In genomic region chr11:4146765-4147098, GRCh38 we compare ENCODE assay signal across 14 cellular contexts. TPM values are rescaled to one million over a fixed set of nuclear protein-coding genes. Genes with fewer than 3 reads are reported as not detected.
DNase-seq lines count a peak whose midpoint lies in the region; ATAC-seq and TF ChIP-seq lines count a peak whose summit lies in the region.
"Had no signal": no experiment of that assay in that cellular context is flagged by ENCODE, and none has a peak within 500 bp of the region (broad histone marks: within the 10 kb centered on the region; RNA-seq: fewer than 3 reads in every experiment).

No MANE protein-coding gene starts in this region.

- no peak overlapping the region for H3K4me3 Mint-ChIP-seq in GM23338
- H3K4me3 Mint-ChIP-seq in activated T-helper 17 cell treated with anti-CD3 and anti-CD28 coated beads, Interleukin-2, amount 50 U/mL, for 72 hours = no peak overlapping the region
- H3K4me3 Mint-ChIP-seq in stimulated activated effector memory CD8-positive, alpha-beta T cell treated with anti-CD3 and anti-CD28 coated beads, Interleukin-12 subunit alpha, Interleukin-12 subunit beta, amount 100 ng/mL, for 72 hours = no peak overlapping the region
- no peak overlapping the region for H3K4me3 Mint-ChIP-seq in activated naive CD4-positive, alpha-beta T cell treated with anti-CD3 and anti-CD28 coated beads, Interleukin-2, amount 10 ng/mL, durations not matched to agents 7 days and 5 days
- H3K4me3 Mint-ChIP-seq: CD4-positive, alpha-beta memory T cell had no signal

- H3K4me3 ChIP-seq in GM23338 = no peak overlapping the region

- no peaks in the 10 kb centered on the region for H3K4me1 ChIP-seq in GM23338 (ENCODE audit: insufficient read depth)

- no peak overlapping the region for H3K4me2 ChIP-seq in GM23338

- H3K27ac Mint-ChIP-seq in GM23338 = 0 out of 2 replicates have a peak overlapping the region, but pooled peaks have one; percentile 21
- peak overlapping the region; percentile 5 for H3K27ac Mint-ChIP-seq in activated T-helper 17 cell treated with anti-CD3 and anti-CD28 coated beads, Interleukin-2, amount 50 U/mL, for 72 hours
- no peak overlapping the region for H3K27ac Mint-ChIP-seq in stimulated activated effector memory CD8-positive, alpha-beta T cell treated with anti-CD3 and anti-CD28 coated beads, Interleukin-12 subunit alpha, Interleukin-12 subunit beta, amount 100 ng/mL, for 72 hours
- H3K27ac Mint-ChIP-seq in activated naive CD4-positive, alpha-beta T cell treated with anti-CD3 and anti-CD28 coated beads, Interleukin-2, amount 10 ng/mL, durations not matched to agents 7 days and 5 days = no peak overlapping the region
- H3K27ac Mint-ChIP-seq: CD4-positive, alpha-beta memory T cell had no signal

- 0 out of 2 replicates have a peak, but pooled peaks cover 3% of the 10 kb centered on the region for H3K9me2 ChIP-seq in GM23338 (ENCODE audit: insufficient read depth)

- DNase-seq in G401 (ENCODE audit: low spot score) = peak; percentile 6
- no peak for DNase-seq in GM23338 (ENCODE audit: low spot score)
- no peak for DNase-seq in stimulated activated effector memory CD8-positive, alpha-beta T cell treated with anti-CD3 and anti-CD28 coated beads, Interleukin-12 subunit alpha, Interleukin-12 subunit beta, amount 100 ng/mL, for 72 hours (ENCODE audit: low spot score in 2 of 2)
- no peak for DNase-seq in NOMO-1 treated with DMSO at 0.1 percent for 48 hours (lab: John Stamatoyannopoulos, UW; ENCODE audit: unreplicated experiment)
- DNase-seq in activated naive CD4-positive, alpha-beta T cell treated with anti-CD3 and anti-CD28 coated beads, Interleukin-2, amount 10 ng/mL, durations not matched to agents 7 days and 5 days = no peak
- DNase-seq: C1 segment of cervical spinal cord; Calu3; CD4-positive, alpha-beta memory T cell; COR-L47; DMS53; DMS79 treated with DMSO at 0.1 percent for 48 hours; H7; HCEC 1CT had no signal

- H3K9me3 Mint-ChIP-seq in GM23338 = peaks cover 4% of the 10 kb centered on the region; the same call in 1 of the 3 replicates
- no peaks in the 10 kb centered on the region for H3K9me3 Mint-ChIP-seq in activated T-helper 17 cell treated with anti-CD3 and anti-CD28 coated beads, Interleukin-2, amount 50 U/mL, for 72 hours
- H3K9me3 Mint-ChIP-seq in stimulated activated effector memory CD8-positive, alpha-beta T cell treated with anti-CD3 and anti-CD28 coated beads, Interleukin-12 subunit alpha, Interleukin-12 subunit beta, amount 100 ng/mL, for 72 hours = no peaks in the 10 kb centered on the region
- H3K9me3 Mint-ChIP-seq in activated naive CD4-positive, alpha-beta T cell treated with anti-CD3 and anti-CD28 coated beads, Interleukin-2, amount 10 ng/mL, durations not matched to agents 7 days and 5 days = no peaks in the 10 kb centered on the region
- H3K9me3 Mint-ChIP-seq: CD4-positive, alpha-beta memory T cell had no signal

- H3K36me3 Mint-ChIP-seq in GM23338 (ENCODE audit: low read depth) = peaks cover 5% of the 10 kb centered on the region; the same call in 2 of the 3 replicates
- peaks cover 1% of the 10 kb centered on the region for H3K36me3 Mint-ChIP-seq in activated T-helper 17 cell treated with anti-CD3 and anti-CD28 coated beads, Interleukin-2, amount 50 U/mL, for 72 hours (ENCODE audit: low read depth)
- peaks cover 5% of the 10 kb centered on the region for H3K36me3 Mint-ChIP-seq in stimulated activated effector memory CD8-positive, alpha-beta T cell treated with anti-CD3 and anti-CD28 coated beads, Interleukin-12 subunit alpha, Interleukin-12 subunit beta, amount 100 ng/mL, for 72 hours
- H3K36me3 Mint-ChIP-seq in activated naive CD4-positive, alpha-beta T cell treated with anti-CD3 and anti-CD28 coated beads, Interleukin-2, amount 10 ng/mL, durations not matched to agents 7 days and 5 days = peaks cover 20% of the 10 kb centered on the region

- no peak overlapping the region for H3K27ac ChIP-seq in GM23338 (ENCODE audit: low read depth)

- no peak for ATAC-seq in GM23338
- no peak for ATAC-seq in activated T-helper 17 cell treated with anti-CD3 and anti-CD28 coated beads, Interleukin-2, amount 50 U/mL, for 72 hours (replicated peaks)
- peak; percentile 34 for ATAC-seq in stimulated activated effector memory CD8-positive, alpha-beta T cell treated with anti-CD3 and anti-CD28 coated beads, Interleukin-12 subunit alpha, Interleukin-12 subunit beta, amount 100 ng/mL, for 72 hours

- no peak overlapping the region for H2AFZ ChIP-seq in GM23338

- no peaks in the 10 kb centered on the region for H4K20me1 ChIP-seq in GM23338 (replicated peaks; ENCODE audit: insufficient read depth)

- CTCF ChIA-PET in activated naive CD4-positive, alpha-beta T cell treated with anti-CD3 and anti-CD28 coated beads, Interleukin-2, amount 10 ng/mL, durations not matched to agents 7 days and 5 days (lab: Charles Lee) = no interaction called here

- in situ Hi-C loops in G401 (cut with HindIII; ENCODE audit: low sequenced_read_pairs) = no loop called here

- no peaks in the 10 kb centered on the region for H3K27me3 ChIP-seq in GM23338 (ENCODE audit: insufficient read depth)

- peaks cover 1% of the 10 kb centered on the region for H3K27me3 Mint-ChIP-seq in GM23338 (ENCODE audit: insufficient read depth, low read depth, poor library complexity)
- H3K27me3 Mint-ChIP-seq in activated T-helper 17 cell treated with anti-CD3 and anti-CD28 coated beads, Interleukin-2, amount 50 U/mL, for 72 hours = no peaks in the 10 kb centered on the region
- H3K27me3 Mint-ChIP-seq in activated naive CD4-positive, alpha-beta T cell treated with anti-CD3 and anti-CD28 coated beads, Interleukin-2, amount 10 ng/mL, durations not matched to agents 7 days and 5 days = no peaks in the 10 kb centered on the region
- H3K27me3 Mint-ChIP-seq: CD4-positive, alpha-beta memory T cell had no signal

- TF ChIP-seq CTCF in GM23338 (conservative IDR thresholded peaks at IDR 0.05; ENCODE audit: low read depth in 2 of 2) = no peak

- no peaks in the 10 kb centered on the region for H3K79me2 ChIP-seq in GM23338 (replicated peaks; ENCODE audit: insufficient read depth)

- no peaks in the 10 kb centered on the region for H3F3A ChIP-seq in GM23338 (replicated peaks; ENCODE audit: low read depth)

- no peaks in the 10 kb centered on the region for H3K36me3 ChIP-seq in GM23338 (ENCODE audit: insufficient read depth)

- no peaks in the 10 kb centered on the region for H3K4me1 Mint-ChIP-seq in GM23338
- H3K4me1 Mint-ChIP-seq in activated T-helper 17 cell treated with anti-CD3 and anti-CD28 coated beads, Interleukin-2, amount 50 U/mL, for 72 hours = no peaks in the 10 kb centered on the region
- no peaks in the 10 kb centered on the region for H3K4me1 Mint-ChIP-seq in stimulated activated effector memory CD8-positive, alpha-beta T cell treated with anti-CD3 and anti-CD28 coated beads, Interleukin-12 subunit alpha, Interleukin-12 subunit beta, amount 100 ng/mL, for 72 hours
- H3K4me1 Mint-ChIP-seq in activated naive CD4-positive, alpha-beta T cell treated with anti-CD3 and anti-CD28 coated beads, Interleukin-2, amount 10 ng/mL, durations not matched to agents 7 days and 5 days = peaks cover 3% of the 10 kb centered on the region

TF ChIP-seq in GM23338, 12 proteins besides CTCF, POLR2A, EP300 and RAD21 (continues in another document):
- TF ChIP-seq ZNF331 (CRISPR knock-in tag; IDR thresholded peaks at IDR 0.05; ENCODE audit: low read depth) (no peak), POLR2AphosphoS5 (IDR thresholded peaks at IDR 0.05; ENCODE audit: low read depth) (no peak), REST (IDR thresholded peaks at IDR 0.05; ENCODE audit: unreplicated experiment) (no peak), ETS1 (IDR thresholded peaks at IDR 0.05) (no peak), CREB1 (CRISPR knock-in tag; IDR thresholded peaks at IDR 0.05; ENCODE audit: low read depth) (no peak), EZH2phosphoT487 (IDR thresholded peaks at IDR 0.05; ENCODE audit: unreplicated experiment) (no peak), STAT1 (IDR thresholded peaks at IDR 0.05; ENCODE audit: unreplicated experiment) (no peak), ZNF114 (CRISPR knock-in tag; IDR thresholded peaks at IDR 0.05) (no peak)

RNA-seq across cellular contexts. Expression of gene RRM1, which starts 52.1 kb away (rescaled TPM):
- total RNA-seq in G401 (2014; rRNA removed; shearing (Covaris generic)) = 165 TPM in 2 replicates
- total RNA-seq in GM23338 (2014; rRNA removed; shearing (Covaris generic)) = 96.8 and 118 TPM in 2 replicates
- polyA plus RNA-seq in GM23338 (2016; fragmentation: Nextera tagmentation; extraction: Ambion mirVana) = 43.6 and 47.3 TPM in 2 replicates
- total RNA-seq in activated T-helper 17 cell treated with anti-CD3 and anti-CD28 coated beads, Interleukin-2, amount 50 U/mL, for 72 hours = 100 to 1,000 TPM; 193 to 204 TPM

Comparison
In these comparisons a context has a peak if more than half of its experiments do, and no peak if none do; other contexts are left out.
1. H3K27ac Mint-ChIP-seq: peak in GM23338 (single experiment) and activated T-helper 17 cell treated with anti-CD3 and anti-CD28 coated beads, Interleukin-2, amount 50 U/mL, for 72 hours (single experiment); none in stimulated activated effector memory CD8-positive, alpha-beta T cell treated with anti-CD3 and anti-CD28 coated beads, Interleukin-12 subunit alpha, Interleukin-12 subunit beta, amount 100 ng/mL, for 72 hours (single experiment) and activated naive CD4-positive, alpha-beta T cell treated with anti-CD3 and anti-CD28 coated beads, Interleukin-2, amount 10 ng/mL, durations not matched to agents 7 days and 5 days (single experiment).